ENCODE assay signal across 14 cellular contexts in the genomic region with DNA sequence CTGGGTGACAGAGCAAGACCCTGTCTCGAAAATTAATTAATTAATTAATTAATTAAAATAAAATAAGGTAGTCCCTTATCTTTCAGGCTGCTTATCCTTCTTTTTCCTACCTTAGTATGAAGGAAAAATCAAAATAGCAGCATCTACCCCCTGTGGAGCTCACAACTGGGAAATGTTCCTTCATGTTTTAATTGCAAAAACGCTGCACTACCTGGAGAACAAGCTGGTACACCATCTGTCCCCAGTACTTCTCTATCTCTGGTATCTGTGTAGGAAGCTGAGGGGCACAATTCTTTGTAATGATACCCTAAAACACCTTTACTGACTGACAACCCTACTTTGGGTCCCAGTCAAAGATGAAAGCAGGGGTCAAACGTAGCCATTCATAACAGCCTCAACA. TPM values are rescaled to one million over a fixed set of nuclear protein-coding genes. Genes with fewer than 3 reads are reported as not detected.
DNase-seq lines count a peak whose midpoint lies in the region; ATAC-seq and TF ChIP-seq lines count a peak whose summit lies in the region.
"Had no signal": no experiment of that assay in that cellular context is flagged by ENCODE, and none has a peak within 500 bp of the region (broad histone marks: within the 10 kb centered on the region; RNA-seq: fewer than 3 reads in every experiment).

No MANE protein-coding gene starts in this region.

- H3K36me3 Mint-ChIP-seq in CD8-positive, alpha-beta T cell = peaks cover 65% of the 10 kb centered on the region

- H3K9me2 ChIP-seq in hepatocyte (replicated peaks; ENCODE audit: insufficient read depth) = no peaks in the 10 kb centered on the region

- H3K4me3 ChIP-seq in hepatocyte = no peak overlapping the region
- no peak overlapping the region for H3K4me3 ChIP-seq in CD8-positive, alpha-beta T cell (ENCODE audit: low read depth, low read length)
- H3K4me3 ChIP-seq: GM12878 had no signal

- in situ Hi-C loops in G401 (cut with HindIII; ENCODE audit: low sequenced_read_pairs) = no loop called here

- ATAC-seq in CD8-positive, alpha-beta T cell = no peak
- ATAC-seq: GM12878 had no signal

- no peaks in the 10 kb centered on the region for H3K79me2 ChIP-seq in hepatocyte

- CTCF ChIA-PET in CD8-positive, alpha-beta T cell (lab: Charles Lee) = no interaction called here

- no peak overlapping the region for H3K4me3 Mint-ChIP-seq in CD8-positive, alpha-beta T cell
- H3K4me3 Mint-ChIP-seq: CD4-positive, CD25-positive, alpha-beta regulatory T cell; H9 had no signal

- no peaks in the 10 kb centered on the region for H3K36me3 ChIP-seq in hepatocyte (replicated peaks; ENCODE audit: insufficient read depth, low read depth)
- peaks cover 11% of the 10 kb centered on the region for H3K36me3 ChIP-seq in CD8-positive, alpha-beta T cell (ENCODE audit: insufficient read depth, low read length)
- H3K36me3 ChIP-seq: BE2C had no signal

- H3K27me3 Mint-ChIP-seq in CD8-positive, alpha-beta T cell (ENCODE audit: low read depth) = no peaks in the 10 kb centered on the region

- no peaks in the 10 kb centered on the region for H3K4me1 Mint-ChIP-seq in CD8-positive, alpha-beta T cell (ENCODE audit: low read depth)

- DNase-seq in G401 (ENCODE audit: low spot score) (peak; percentile 94), NCI-H2171 treated with DMSO at 0.1 percent for 48 hours (lab: John Stamatoyannopoulos, UW) (peak; percentile 90), cerebellar nuclear complex (lab: John Stamatoyannopoulos, UW) (peak; percentile 35 to 74), NCI-H748 treated with DMSO at 0.1 percent for 48 hours (lab: John Stamatoyannopoulos, UW) (no peak), occipital lobe (lab: John Stamatoyannopoulos, UW) (no peak), hepatocyte (ENCODE audit: low spot score) (no peak)
- DNase-seq in CD8-positive, alpha-beta T cell = no peak
- DNase-seq: ACHN; BE2C; Caco-2; CD4-positive, CD25-positive, alpha-beta regulatory T cell; DMS79 treated with DMSO at 0.1 percent for 48 hours; H9 had no signal

- no peak for TF ChIP-seq CTCF in hepatocyte (IDR thresholded peaks at IDR 0.05; ENCODE audit: poor library complexity)
- TF ChIP-seq CTCF in CD8-positive, alpha-beta T cell (IDR thresholded peaks at IDR 0.05) = no peak

- no peaks in the 10 kb centered on the region for H3K27me3 ChIP-seq in hepatocyte
- H3K27me3 ChIP-seq in CD8-positive, alpha-beta T cell (ENCODE audit: insufficient read depth, low read length) = no peaks in the 10 kb centered on the region
- H3K27me3 ChIP-seq: BE2C had no signal

- no peak overlapping the region for H3K4me2 ChIP-seq in hepatocyte

- H2AFZ ChIP-seq in hepatocyte = no peak overlapping the region

- no peak overlapping the region for H3K27ac ChIP-seq in hepatocyte
- no peak overlapping the region for H3K27ac ChIP-seq in CD8-positive, alpha-beta T cell (ENCODE audit: low read depth, low read length)

- no peaks in the 10 kb centered on the region for H3K4me1 ChIP-seq in hepatocyte (ENCODE audit: insufficient read depth)
- no peaks in the 10 kb centered on the region for H3K4me1 ChIP-seq in CD8-positive, alpha-beta T cell (ENCODE audit: insufficient read depth, low read length)
- H3K4me1 ChIP-seq: BE2C, Caco-2 had no signal

- POLR2A ChIA-PET in CD8-positive, alpha-beta T cell (lab: Charles Lee) = no interaction called here

- intact Hi-C loops in CD8-positive, alpha-beta T cell (cut with DNase I, micrococcal nuclease) = no loop called here

- no peaks in the 10 kb centered on the region for H3K9me3 Mint-ChIP-seq in CD8-positive, alpha-beta T cell
- H3K9me3 Mint-ChIP-seq: CD4-positive, CD25-positive, alpha-beta regulatory T cell; H9 had no signal

- WGBS in hepatocyte (ENCODE audit: low lambda C conversion rate, missing lambda C conversion rate) = 96% methylated on average over 3 of the region's 3 CpGs

- H3K27ac Mint-ChIP-seq in CD8-positive, alpha-beta T cell = no peak overlapping the region
- H3K27ac Mint-ChIP-seq: H9 had no signal

- no peaks in the 10 kb centered on the region for H3K9me3 ChIP-seq in hepatocyte (ENCODE audit: low read depth)
- no peaks in the 10 kb centered on the region for H3K9me3 ChIP-seq in CD8-positive, alpha-beta T cell (ENCODE audit: low read length)
- H3K9me3 ChIP-seq: BE2C, Caco-2 had no signal

- no peaks in the 10 kb centered on the region for H4K20me1 ChIP-seq in hepatocyte (ENCODE audit: insufficient read depth, poor library complexity, severe bottlenecking)

RNA-seq across cellular contexts. Expression of a gene that starts 55.1 kb away (rescaled TPM):
- 2.4 and 3.2 TPM in 2 replicates for total RNA-seq in G401 (2014; rRNA removed; shearing (Covaris generic))
- total RNA-seq in occipital lobe (7.6 TPM), hepatocyte (4.9 and 11.2 TPM in 2 replicates)
- 8.9 and 9.9 TPM in 2 replicates for polyA plus RNA-seq in hepatocyte
- 100 to 1,000 TPM; 105 to 114 TPM for total RNA-seq in CD8-positive, alpha-beta T cell

RNA-seq across cellular contexts. Expression of a gene that starts 55.7 kb away (rescaled TPM):
- total RNA-seq in G401 (2014; rRNA removed; shearing (Covaris generic)) = 29.2 and 58.3 TPM in 2 replicates
- total RNA-seq in occipital lobe (17.0 TPM), hepatocyte (14.3 and 19.3 TPM in 2 replicates)
- 14.7 and 18.4 TPM in 2 replicates for polyA plus RNA-seq in hepatocyte
- 10 to 100 TPM; 59.8 to 69.5 TPM for total RNA-seq in CD8-positive, alpha-beta T cell

Comparison
In these comparisons a context has a peak if more than half of its experiments do, and no peak if none do; other contexts are left out.
1. DNase-seq: peak in G401 (single experiment), NCI-H2171 treated with DMSO at 0.1 percent for 48 hours (single experiment) and cerebellar nuclear complex (2 of 2); none in NCI-H748 treated with DMSO at 0.1 percent for 48 hours (single experiment), occipital lobe (single experiment), hepatocyte (single experiment) and CD8-positive, alpha-beta T cell (0 of 7).